In genomic region chr12:118060301-118061010, GRCh38 we compare ENCODE assay signal across 8 cellular contexts. TPM values are rescaled to one million over a fixed set of nuclear protein-coding genes. Genes with fewer than 3 reads are reported as not detected.
A peak's percentile ranks its signal among the peaks of the same experiment; 100 is the strongest.
DNase-seq lines count a peak whose midpoint lies in the region; ATAC-seq and TF ChIP-seq lines count a peak whose summit lies in the region.

No MANE protein-coding gene starts in this region.

- H3K9me3 ChIP-seq in A673 (ENCODE audit: low read depth, low read length, poor library complexity, severe bottlenecking) (no peaks in the 10 kb centered on the region), Karpas-422 (ENCODE audit: low read length) (no peaks in the 10 kb centered on the region), esophagus squamous epithelium (no peaks in the 10 kb centered on the region), upper lobe of left lung (no peaks in the 10 kb centered on the region)

- H3K9me3 Mint-ChIP-seq in activated T-cell treated with anti-CD3 and anti-CD28 coated beads, Interleukin-2, amount 50 U/mL, for 24 hours = no peaks in the 10 kb centered on the region
- no peaks in the 10 kb centered on the region for H3K9me3 Mint-ChIP-seq in naive B cell

- H3K4me3 Mint-ChIP-seq in activated T-cell treated with anti-CD3 and anti-CD28 coated beads, Interleukin-2, amount 50 U/mL, for 24 hours = peak overlapping the region; percentile 86
- peak overlapping the region; percentile 82 to 95 (median 93) for H3K4me3 Mint-ChIP-seq in naive B cell

- no peaks in the 10 kb centered on the region; the same call in 1 of the 2 replicates for H3K79me2 ChIP-seq in Karpas-422 (ENCODE audit: low read length)

- H3K27me3 ChIP-seq in A673 (replicated peaks; ENCODE audit: insufficient read depth, low read depth, low read length, poor library complexity) (no peaks in the 10 kb centered on the region), Karpas-422 (ENCODE audit: low read length) (0 out of 2 replicates have a peak, but pooled peaks cover 5% of the 10 kb centered on the region), esophagus squamous epithelium (no peaks in the 10 kb centered on the region), upper lobe of left lung (no peaks in the 10 kb centered on the region)

- ATAC-seq in GM19025 (IDR thresholded peaks at IDR 0.05; ENCODE audit: low read depth, unreplicated experiment) (peak; percentile 64), naive B cell (ENCODE audit: low read depth in 2 of 2) (peak; percentile 9), upper lobe of left lung (ENCODE audit: low FRiP score in 2 of 2) (peak in 1 of 2 donors; percentile 61)

- H3K4me1 ChIP-seq in A673 (ENCODE audit: insufficient read depth, low read length, poor library complexity, severe bottlenecking) (peaks cover 23% of the 10 kb centered on the region), Karpas-422 (ENCODE audit: low read length) (peaks cover 38% of the 10 kb centered on the region), esophagus squamous epithelium (peaks cover 13 to 69% (median 16%) of the 10 kb centered on the region in 3 donors), upper lobe of left lung (peaks cover 25 to 64% (median 42%) of the 10 kb centered on the region in 4 donors)

- TF ChIP-seq CTCF in A673 (conservative IDR thresholded peaks at IDR 0.05; ENCODE audit: low read depth, low read length) (no peak), esophagus squamous epithelium (IDR thresholded peaks at IDR 0.05) (no peak), upper lobe of left lung (IDR thresholded peaks at IDR 0.05) (no peak)

- DNase-seq in A673 (ENCODE audit: low spot score) = peak; percentile 43
- DNase-seq in Karpas-422 = no peak
- peak; percentile 64 for DNase-seq in activated T-cell treated with anti-CD3 and anti-CD28 coated beads, Interleukin-2, amount 50 U/mL, for 24 hours
- DNase-seq in esophagus squamous epithelium (lab: John Stamatoyannopoulos, UW) = no peak
- DNase-seq in naive B cell = peak; percentile 15
- DNase-seq in upper lobe of left lung = peak; percentile 58 to 93
- DNase-seq in NCI-H1436 treated with DMSO at 0.1 percent for 48 hours (lab: John Stamatoyannopoulos, UW) = no peak

- no peaks in the 10 kb centered on the region for H3K9me2 ChIP-seq in Karpas-422 (replicated peaks; ENCODE audit: insufficient read depth, low read length)

- H3K36me3 Mint-ChIP-seq in activated T-cell treated with anti-CD3 and anti-CD28 coated beads, Interleukin-2, amount 50 U/mL, for 24 hours (ENCODE audit: low read depth) = peaks cover 32% of the 10 kb centered on the region
- H3K36me3 Mint-ChIP-seq in naive B cell = no peaks in the 10 kb centered on the region

- H3K9ac ChIP-seq in Karpas-422 (ENCODE audit: low read length) = peak overlapping the region; percentile 82

- H3K27ac Mint-ChIP-seq in activated T-cell treated with anti-CD3 and anti-CD28 coated beads, Interleukin-2, amount 50 U/mL, for 24 hours = peak overlapping the region; percentile 96
- H3K27ac Mint-ChIP-seq in naive B cell = peak overlapping the region; percentile 74 to 96 (median 90)

- no peaks in the 10 kb centered on the region for H3K27me3 Mint-ChIP-seq in activated T-cell treated with anti-CD3 and anti-CD28 coated beads, Interleukin-2, amount 50 U/mL, for 24 hours
- H3K27me3 Mint-ChIP-seq in naive B cell = peaks cover 0 to 2% (median 0%) of the 10 kb centered on the region in 3 donors

- TF ChIP-seq POLR2A in esophagus squamous epithelium (IDR thresholded peaks at IDR 0.05) = no peak
- peak in 1 of 4 donors; percentile 23 for TF ChIP-seq POLR2A in upper lobe of left lung (IDR thresholded peaks at IDR 0.05)

- POLR2A ChIA-PET in A673 (lab: Charles Lee; ENCODE audit: low non-redundant PET) = interaction anchor here (0.6 kb wide), 1 partner anchor 319 kb away, joined by 16 read pairs; no protein-coding TSS in a partner anchor

- CTCF ChIA-PET in A673 (lab: Charles Lee) = no interaction called here

- H3K4me3 ChIP-seq in A673 (ENCODE audit: low read depth, low read length, poor library complexity, severe bottlenecking) = peak overlapping the region; percentile 72
- H3K4me3 ChIP-seq in Karpas-422 (ENCODE audit: low read length) = peak overlapping the region; percentile 86
- peak overlapping the region; percentile 77 to 93 (median 88) for H3K4me3 ChIP-seq in esophagus squamous epithelium
- H3K4me3 ChIP-seq in upper lobe of left lung = peak overlapping the region; percentile 55 to 91 (median 83)

- H3K27ac ChIP-seq in A673 (ENCODE audit: low read depth, low read length, poor library complexity, severe bottlenecking) (peak overlapping the region; percentile 85), Karpas-422 (ENCODE audit: low read length) (no peak overlapping the region), esophagus squamous epithelium (peak overlapping the region; percentile 97 to 100 (median 99)), upper lobe of left lung (peak overlapping the region; percentile 95 to 98 (median 96))

- peaks cover 63% of the 10 kb centered on the region for H3K4me1 Mint-ChIP-seq in activated T-cell treated with anti-CD3 and anti-CD28 coated beads, Interleukin-2, amount 50 U/mL, for 24 hours (ENCODE audit: low read depth)
- peaks cover 45 to 55% (median 50%) of the 10 kb centered on the region in 3 donors for H3K4me1 Mint-ChIP-seq in naive B cell

- intact Hi-C loops in A673 (cut with micrococcal nuclease; ENCODE audit: unreplicated experiment) (loop anchor here (5.0 kb wide), 2 partner anchors 77 to 317 kb away; partner anchors contain the start of genes PEBP1 and SUDS3), esophagus squamous epithelium (cut with DNase I) (no loop called here)

- H4K20me1 ChIP-seq in Karpas-422 (ENCODE audit: insufficient read depth, low read depth, low read length) = no peaks in the 10 kb centered on the region; the same call in 1 of the 2 replicates

- BruUV-seq in A673 (replicated peaks; lab: Mats Ljungman, UMichigan) = no TSS peak

- H3K4me2 ChIP-seq in Karpas-422 (ENCODE audit: low read depth, low read length, poor library complexity, severe bottlenecking) = peak overlapping the region; percentile 85

- WGBS in esophagus squamous epithelium, 2 donors = 4 to 9% methylated on average over 4 of the region's 46 CpGs
- 1 to 3% methylated on average over 4 to 20 of the region's 46 CpGs for WGBS in upper lobe of left lung, 2 donors

- H3K36me3 ChIP-seq in A673 (ENCODE audit: insufficient read depth, low read length, poor library complexity, severe bottlenecking) (no peaks in the 10 kb centered on the region), Karpas-422 (ENCODE audit: insufficient read depth, low read length) (no peaks in the 10 kb centered on the region), esophagus squamous epithelium (no peaks in the 10 kb centered on the region), upper lobe of left lung (no peaks in the 10 kb centered on the region)

- TF ChIP-seq EP300 in upper lobe of left lung (IDR thresholded peaks at IDR 0.05) = no peak

- H2AFZ ChIP-seq in Karpas-422 (ENCODE audit: low read length) = peak overlapping the region; percentile 56; the same call in 1 of the 2 replicates

RNA-seq across cellular contexts. Expression of gene WSB2, which starts 0.5 kb away (rescaled TPM):
- total RNA-seq in A673 (2021) = 97.9 and 122 TPM in 2 replicates
- total RNA-seq in Karpas-422 (2014; rRNA removed; shearing (Covaris generic); ENCODE audit: low replicate concordance) = 28.8 and 49.1 TPM in 2 replicates
- total RNA-seq in esophagus squamous epithelium = 10 to 100 TPM; 67.5 to 79.5 (median 74.1) TPM
- 10 to 100 TPM in 1 of 6 donors, 1 to 10 TPM in 5; 5.8 to 12.8 (median 8.3) TPM for polyA plus RNA-seq in naive B cell (ENCODE audit: low read depth in 6 of 6)
- 100 to 1,000 TPM in 1 of 6 donors, 10 to 100 TPM in 5; 46.1 to 112 (median 90.3) TPM for total RNA-seq in upper lobe of left lung

RNA-seq across cellular contexts. Expression of gene VSIG10, which starts 43.4 kb away (rescaled TPM):
- 7.7 and 9.9 TPM in 2 replicates for total RNA-seq in A673 (2021)
- 5.0 and 23.2 TPM in 2 replicates for total RNA-seq in Karpas-422 (2014; rRNA removed; shearing (Covaris generic); ENCODE audit: low replicate concordance)
- 10 to 100 TPM; 11.9 to 47.1 (median 25.8) TPM for total RNA-seq in esophagus squamous epithelium
- 1 to 10 TPM in 4 of 6 donors, under 1 TPM in 1, not detected in 1; 0.36 to 3.1 (median 1.7) TPM for polyA plus RNA-seq in naive B cell (ENCODE audit: low read depth in 6 of 6)
- 100 to 1,000 TPM in 1 of 6 donors, 10 to 100 TPM in 5; 44.1 to 157 (median 72.8) TPM for total RNA-seq in upper lobe of left lung

RNA-seq across cellular contexts. Expression of gene RFC5, which starts 44.0 kb away (rescaled TPM):
- total RNA-seq in A673 (2021) (62.1 and 66.3 TPM in 2 replicates), esophagus squamous epithelium (10 to 100 TPM; 11.5 to 32.2 (median 19.1) TPM), upper lobe of left lung (10 to 100 TPM in 1 of 6 donors, 1 to 10 TPM in 5; 5.0 to 10.5 (median 7.1) TPM)
- total RNA-seq in Karpas-422 (2014; rRNA removed; shearing (Covaris generic); ENCODE audit: low replicate concordance) = 28.7 and 41.1 TPM in 2 replicates
- polyA plus RNA-seq in naive B cell (ENCODE audit: low read depth in 6 of 6) = 10 to 100 TPM; 16.0 to 26.8 (median 24.1) TPM

Comparison
In these comparisons a context has a peak if more than half of its experiments do, and no peak if none do; other contexts are left out.
1. DNase-seq: peak in A673 (single experiment), activated T-cell treated with anti-CD3 and anti-CD28 coated beads, Interleukin-2, amount 50 U/mL, for 24 hours (single experiment), naive B cell (single experiment) and upper lobe of left lung (2 of 2); none in Karpas-422 (single experiment), esophagus squamous epithelium (single experiment) and NCI-H1436 treated with DMSO at 0.1 percent for 48 hours (single experiment).
2. Peak in every context shown above with its lines, with median percentiles within 50 percentile points of each other: H3K4me3 ChIP-seq.